ENCODE assay signal across 2 cellular contexts in genomic region chr2:180692322-180692721, GRCh38.
TF ChIP-seq lines count a peak whose summit lies in the region.

No MANE protein-coding gene starts in this region.

TF ChIP-seq in SK-N-SH treated with all-trans-retinoic acid at 6 μM for 48 hours, 23 proteins besides CTCF, POLR2A, EP300 and RAD21 (continued from another document):
- TF ChIP-seq CSRNP3 (CRISPR knock-in tag; IDR thresholded peaks at IDR 0.05) (no peak), TOX (CRISPR knock-in tag; IDR thresholded peaks at IDR 0.05; ENCODE audit: borderline replicate concordance) (no peak), RARB (CRISPR knock-in tag; IDR thresholded peaks at IDR 0.05) (no peak), SNAI2 (CRISPR knock-in tag; IDR thresholded peaks at IDR 0.05) (no peak), ZFP3 (CRISPR knock-in tag; IDR thresholded peaks at IDR 0.05) (no peak), ZNF565 (CRISPR knock-in tag; conservative IDR thresholded peaks at IDR 0.05; ENCODE audit: low read depth) (no peak), POU6F1 (CRISPR knock-in tag; IDR thresholded peaks at IDR 0.05; ENCODE audit: borderline replicate concordance, low read depth) (no peak), CSDC2 (CRISPR knock-in tag; IDR thresholded peaks at IDR 0.05) (no peak), ZFP30 (CRISPR knock-in tag; IDR thresholded peaks at IDR 0.05) (no peak), GLIS3 (CRISPR knock-in tag; IDR thresholded peaks at IDR 0.05) (no peak), ZC3H10 (CRISPR knock-in tag; IDR thresholded peaks at IDR 0.05) (no peak)

TF ChIP-seq in SK-N-SH, 30 proteins besides CTCF, POLR2A, EP300 and RAD21 (continued from another document):
- TF ChIP-seq REST (IDR thresholded peaks at IDR 0.05; ENCODE audit: low read depth, low read length) (no peak), RCOR1 (IDR thresholded peaks at IDR 0.05; ENCODE audit: low read length) (no peak), GATA2 (CRISPR knock-in tag; IDR thresholded peaks at IDR 0.05) (no peak), MAX (IDR thresholded peaks at IDR 0.05; ENCODE audit: low read depth) (no peak), MEF2A (IDR thresholded peaks at IDR 0.05; ENCODE audit: borderline replicate concordance, low read depth) (no peak)
